ENCODE assay signal across 15 cellular contexts in the genomic region with DNA sequence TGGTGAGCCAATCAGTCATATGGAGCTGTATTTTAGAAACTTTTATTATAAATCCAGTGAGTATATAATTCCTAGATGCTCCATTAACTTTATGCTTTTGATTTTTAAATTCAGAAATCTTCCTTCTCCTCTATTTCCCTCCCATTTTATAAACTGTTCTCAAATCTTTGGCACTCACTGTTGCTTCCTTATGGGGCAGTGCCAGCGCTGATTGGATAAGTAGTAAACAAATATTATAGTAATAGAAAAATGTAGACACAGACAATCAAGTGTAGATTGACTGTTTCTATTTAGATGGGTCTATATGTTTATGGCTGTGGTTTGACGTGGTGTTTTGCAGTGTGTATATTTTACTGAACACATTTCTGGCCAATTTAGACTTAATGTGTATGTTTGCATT. TPM values are rescaled to one million over a fixed set of nuclear protein-coding genes. Genes with fewer than 3 reads are reported as not detected.
A peak's percentile ranks its signal among the peaks of the same experiment; 100 is the strongest.
DNase-seq lines count a peak whose midpoint lies in the region; ATAC-seq and TF ChIP-seq lines count a peak whose summit lies in the region.
"Had no signal": no experiment of that assay in that cellular context is flagged by ENCODE, and none has a peak within 500 bp of the region (broad histone marks: within the 10 kb centered on the region; RNA-seq: fewer than 3 reads in every experiment).

No MANE protein-coding gene starts in this region.

- H3K27ac Mint-ChIP-seq in osteocyte (ENCODE audit: unreplicated experiment), result peak overlapping the region; percentile 90
- H3K27ac Mint-ChIP-seq: CD8-positive, alpha-beta T cell had no signal

- H3K27ac ChIP-seq in hepatocyte, result peak overlapping the region; percentile 21
- H3K27ac ChIP-seq in upper lobe of right lung, result no peak overlapping the region
- no peak overlapping the region for H3K27ac ChIP-seq in sigmoid colon
- H3K27ac ChIP-seq: SJCRH30 had no signal

- no peaks in the 10 kb centered on the region for H3K36me3 Mint-ChIP-seq in osteocyte (ENCODE audit: unreplicated experiment)
- H3K36me3 Mint-ChIP-seq: CD8-positive, alpha-beta T cell had no signal

- no peaks in the 10 kb centered on the region for H3K27me3 Mint-ChIP-seq in osteocyte (ENCODE audit: unreplicated experiment)

- no peaks in the 10 kb centered on the region for H3K79me2 ChIP-seq in hepatocyte

- 55% methylated on average over 2 of the region's 2 CpGs for WGBS in hepatocyte (ENCODE audit: low lambda C conversion rate, missing lambda C conversion rate)
- 12 to 62% methylated on average over 2 of the region's 2 CpGs for WGBS in sigmoid colon, 2 donors

- intact Hi-C loops in upper lobe of right lung (cut with DNase I) (no loop called here), sigmoid colon (cut with DNase I) (no loop called here)

- no peak for TF ChIP-seq EP300 in sigmoid colon (IDR thresholded peaks at IDR 0.05)

- no peaks in the 10 kb centered on the region for H4K20me1 ChIP-seq in hepatocyte (ENCODE audit: insufficient read depth, poor library complexity, severe bottlenecking)

- H3K4me1 Mint-ChIP-seq in osteocyte (ENCODE audit: unreplicated experiment), result peaks cover 50% of the 10 kb centered on the region

- H3K27me3 ChIP-seq in hepatocyte (no peaks in the 10 kb centered on the region), upper lobe of right lung (no peaks in the 10 kb centered on the region), sigmoid colon (no peaks in the 10 kb centered on the region)
- H3K27me3 ChIP-seq: SJCRH30 had no signal

- H3K4me3 ChIP-seq in hepatocyte (no peak overlapping the region), upper lobe of right lung (no peak overlapping the region), sigmoid colon (no peak overlapping the region)
- H3K4me3 ChIP-seq: SJCRH30 had no signal

- no peak for TF ChIP-seq POLR2A in sigmoid colon (IDR thresholded peaks at IDR 0.05)

- H3K4me2 ChIP-seq in hepatocyte, result peak overlapping the region; percentile 50

- no peak overlapping the region for H2AFZ ChIP-seq in hepatocyte

- H3K9me3 Mint-ChIP-seq in osteocyte (ENCODE audit: unreplicated experiment), result no peaks in the 10 kb centered on the region
- H3K9me3 Mint-ChIP-seq: CD8-positive, alpha-beta T cell had no signal

- TF ChIP-seq CTCF in hepatocyte (IDR thresholded peaks at IDR 0.05; ENCODE audit: poor library complexity) (no peak), osteocyte (IDR thresholded peaks at IDR 0.05) (no peak), upper lobe of right lung (IDR thresholded peaks at IDR 0.05) (no peak), sigmoid colon (IDR thresholded peaks at IDR 0.05) (no peak)

- no peak overlapping the region for H3K4me3 Mint-ChIP-seq in osteocyte (ENCODE audit: unreplicated experiment)
- H3K4me3 Mint-ChIP-seq: CD8-positive, alpha-beta T cell had no signal

- DNase-seq in NCI-H2029 (lab: John Stamatoyannopoulos, UW), result peak; percentile 20
- DNase-seq in hepatocyte (ENCODE audit: low spot score), result no peak
- DNase-seq in osteocyte (ENCODE audit: extremely low spot score, unreplicated experiment), result no peak
- DNase-seq in upper lobe of right lung, result no peak
- no peak for DNase-seq in sigmoid colon
- no peak for DNase-seq in left lobe of liver (ENCODE audit: low spot score)
- DNase-seq: C1 segment of cervical spinal cord; CD8-positive, alpha-beta T cell; GOT3; Karpas-422; NCI-H1694; NCI-H524 treated with DMSO at 0.1 percent for 48 hours; NCI-H82; SJCRH30 had no signal

- ATAC-seq in upper lobe of right lung (peak; percentile 29), left lobe of liver (no peak), HG03175 (IDR thresholded peaks at IDR 0.05; ENCODE audit: unreplicated experiment) (no peak)
- ATAC-seq: CD8-positive, alpha-beta T cell had no signal

- H3K9me2 ChIP-seq in hepatocyte (replicated peaks; ENCODE audit: insufficient read depth), result no peaks in the 10 kb centered on the region

- H3K9me3 ChIP-seq in hepatocyte (ENCODE audit: low read depth), result no peaks in the 10 kb centered on the region
- H3K9me3 ChIP-seq in upper lobe of right lung, result no peaks in the 10 kb centered on the region
- no peaks in the 10 kb centered on the region for H3K9me3 ChIP-seq in sigmoid colon
- H3K9me3 ChIP-seq: SJCRH30 had no signal

- H3K4me1 ChIP-seq in hepatocyte (ENCODE audit: insufficient read depth) (peaks cover 36% of the 10 kb centered on the region), upper lobe of right lung (no peaks in the 10 kb centered on the region), sigmoid colon (peaks cover 0 to under 1% (median 0%) of the 10 kb centered on the region in 4 donors)

- H3K36me3 ChIP-seq in hepatocyte (replicated peaks; ENCODE audit: insufficient read depth, low read depth) (no peaks in the 10 kb centered on the region), upper lobe of right lung (no peaks in the 10 kb centered on the region), sigmoid colon (no peaks in the 10 kb centered on the region)
- H3K36me3 ChIP-seq: SJCRH30 had no signal

RNA-seq across cellular contexts. Expression of gene LYPD6B, which starts 36.6 kb away (rescaled TPM):
- total RNA-seq in hepatocyte, result 13.3 and 16.8 TPM in 2 replicates
- 26.0 and 26.4 TPM in 2 replicates for polyA plus RNA-seq in hepatocyte
- 13.5 and 14.5 TPM in 2 replicates for total RNA-seq in osteocyte
- 0.78 TPM for total RNA-seq in upper lobe of right lung
- under 1 TPM in 1 of 4 donors, not detected in 3; 0.66 TPM for total RNA-seq in sigmoid colon
- polyA plus RNA-seq in sigmoid colon, result 1 to 10 TPM; 1.2 to 2.1 (median 1.8) TPM
- not detected for total RNA-seq in left lobe of liver
- total RNA-seq: CD8-positive, alpha-beta T cell; SJCRH30 had no signal
